In the genomic region with DNA sequence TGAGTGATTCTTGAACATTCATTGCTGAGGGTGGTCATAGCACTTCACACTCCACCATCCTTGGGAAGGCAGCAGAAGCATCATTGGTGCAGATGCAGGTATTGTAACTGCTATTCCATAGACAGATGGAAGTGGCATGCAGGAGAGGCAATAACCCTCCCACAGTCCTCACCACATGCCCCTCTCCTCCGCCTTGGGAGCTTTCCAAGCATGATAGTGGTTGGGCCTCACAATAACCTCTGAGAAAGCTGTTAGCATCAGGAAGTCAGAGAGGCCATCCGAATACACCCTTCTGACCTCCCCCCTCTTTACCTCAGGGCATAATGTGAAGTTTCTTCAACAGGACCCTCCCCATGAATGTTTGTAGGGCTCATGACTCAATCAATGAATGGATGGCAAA, we compare ENCODE assay signal across 23 cellular contexts.
"Had no signal": no experiment of that assay in that cellular context is flagged by ENCODE, and none has a peak within 500 bp of the region (broad histone marks: within the 10 kb centered on the region; RNA-seq: fewer than 3 reads in every experiment).

No MANE protein-coding gene starts in this region.

- ATAC-seq: foreskin keratinocyte; gastroesophageal sphincter; heart left ventricle; left cardiac atrium; left lung; naive thymus-derived CD4-positive, alpha-beta T cell; psoas muscle; right cardiac atrium; stimulated activated effector memory CD8-positive, alpha-beta T cell treated with anti-CD3 and anti-CD28 coated beads, Interleukin-12 subunit alpha, Interleukin-12 subunit beta, amount 100 ng/mL, for 72 hours had no signal

- H2AFZ ChIP-seq: hepatocyte, neural progenitor cell had no signal

- H3K9me3 ChIP-seq: colonic mucosa, esophagus muscularis mucosa, gastroesophageal sphincter, heart left ventricle, left lung, psoas muscle, sigmoid colon, stomach, thyroid gland had no signal

- H3K27ac ChIP-seq: colonic mucosa, esophagus muscularis mucosa, foreskin keratinocyte, gastroesophageal sphincter, heart left ventricle, hepatocyte, left lung, neural progenitor cell, psoas muscle, sigmoid colon, stomach, thyroid gland had no signal

- H3K4me2 ChIP-seq: hepatocyte, neural progenitor cell had no signal

- H3K27me3 ChIP-seq: colonic mucosa, esophagus muscularis mucosa, foreskin keratinocyte, gastroesophageal sphincter, heart left ventricle, hepatocyte, left lung, neural progenitor cell, sigmoid colon, stomach, thyroid gland had no signal

- H3K4me1 ChIP-seq: foreskin keratinocyte, neural progenitor cell, psoas muscle had no signal

- H3K9ac ChIP-seq: neural progenitor cell had no signal

- H3K4me3 ChIP-seq: colonic mucosa, esophagus muscularis mucosa, gastroesophageal sphincter, heart left ventricle, hepatocyte, left lung, neural progenitor cell, psoas muscle, sigmoid colon, stomach, thyroid gland had no signal

- H3K79me2 ChIP-seq: hepatocyte had no signal

- DNase-seq: colonic mucosa; effector CD8-positive, alpha-beta T cell; foreskin keratinocyte; heart left ventricle; left cardiac atrium; left lung; mesendoderm; midbrain; naive thymus-derived CD4-positive, alpha-beta T cell; nucleus accumbens; psoas muscle; right cardiac atrium; sigmoid colon; stimulated activated CD4-positive, alpha-beta T cell treated with anti-CD3 and anti-CD28 coated beads, Interleukin-2, amount 100 ng/mL, for 24 hours; stimulated activated CD4-positive, alpha-beta T cell treated with anti-CD3 and anti-CD28 coated beads, Interleukin-4, amount 100 ng/mL, for 24 hours; stimulated activated naive CD4-positive, alpha-beta T cell treated with Interleukin-2 at 50 U/mL for 16 hours; stomach; thyroid gland had no signal

- H3K36me3 ChIP-seq: colonic mucosa, esophagus muscularis mucosa, gastroesophageal sphincter, heart left ventricle, left lung, neural progenitor cell, sigmoid colon, stomach, thyroid gland had no signal
